In the genomic region with DNA sequence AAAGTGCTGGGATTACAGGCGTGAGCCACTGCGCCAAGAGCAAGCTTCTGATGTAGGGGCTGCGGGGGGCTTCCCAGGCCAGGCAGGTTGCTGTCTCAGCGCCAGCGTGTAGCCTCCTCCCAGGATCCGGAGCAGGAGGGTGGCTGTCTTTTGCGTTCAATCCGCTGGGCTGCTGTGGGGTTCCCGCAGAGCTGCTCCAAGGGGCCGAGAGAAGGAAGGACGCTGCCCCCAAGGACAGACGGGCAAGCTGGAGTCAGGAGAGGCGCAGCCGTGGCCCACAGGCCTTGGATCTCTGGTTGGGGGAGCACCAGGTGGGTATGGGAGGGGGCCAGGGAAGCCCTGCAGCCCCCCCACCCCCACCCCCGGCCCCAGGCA, we compare ENCODE assay signal across 11 cellular contexts. TPM values are rescaled to one million over a fixed set of nuclear protein-coding genes. Genes with fewer than 3 reads are reported as not detected.
A peak's percentile ranks its signal among the peaks of the same experiment; 100 is the strongest.
DNase-seq lines count a peak whose midpoint lies in the region; ATAC-seq and TF ChIP-seq lines count a peak whose summit lies in the region.
"Had no signal": no experiment of that assay in that cellular context is flagged by ENCODE, and none has a peak within 500 bp of the region (broad histone marks: within the 10 kb centered on the region; RNA-seq: fewer than 3 reads in every experiment).

No MANE protein-coding gene starts in this region.

- TF ChIP-seq CTCF in Peyer's patch (IDR thresholded peaks at IDR 0.05) (no peak), mesothelial cell of epicardium (IDR thresholded peaks at IDR 0.05; ENCODE audit: unreplicated experiment) (no peak), tibial artery (IDR thresholded peaks at IDR 0.05) (no peak)

- no peaks in the 10 kb centered on the region for H3K9me3 Mint-ChIP-seq in mesothelial cell of epicardium
- H3K9me3 Mint-ChIP-seq: effector memory CD8-positive, alpha-beta T cell; stimulated activated memory B cell treated with anti-CD40 and anti-IgM and Interleukin-4, amounts not matched to agents 10 μg/mL and 1 μg/mL and 100 μg/mL, for 72 hours had no signal

- no peak for ATAC-seq in HG02870 (IDR thresholded peaks at IDR 0.05; ENCODE audit: unreplicated experiment)

- H3K27me3 Mint-ChIP-seq in mesothelial cell of epicardium (ENCODE audit: low read depth), result no peaks in the 10 kb centered on the region
- H3K27me3 Mint-ChIP-seq: effector memory CD8-positive, alpha-beta T cell; stimulated activated memory B cell treated with anti-CD40 and anti-IgM and Interleukin-4, amounts not matched to agents 10 μg/mL and 1 μg/mL and 100 μg/mL, for 72 hours had no signal

- intact Hi-C loops in tibial artery (cut with DNase I; ENCODE audit: low total_unique reads), result no loop called here

- no peak overlapping the region for H3K4me3 Mint-ChIP-seq in mesothelial cell of epicardium
- H3K4me3 Mint-ChIP-seq: stimulated activated memory B cell treated with anti-CD40 and anti-IgM and Interleukin-4, amounts not matched to agents 10 μg/mL and 1 μg/mL and 100 μg/mL, for 72 hours had no signal

- peak overlapping the region; percentile 95 for H3K27ac Mint-ChIP-seq in mesothelial cell of epicardium
- H3K27ac Mint-ChIP-seq: effector memory CD8-positive, alpha-beta T cell; stimulated activated memory B cell treated with anti-CD40 and anti-IgM and Interleukin-4, amounts not matched to agents 10 μg/mL and 1 μg/mL and 100 μg/mL, for 72 hours had no signal

- H3K36me3 ChIP-seq in Peyer's patch (no peaks in the 10 kb centered on the region), ectodermal cell (ENCODE audit: control insufficient read depth, insufficient read depth, low read length) (no peaks in the 10 kb centered on the region), tibial artery (no peaks in the 10 kb centered on the region), HAP-1 (replicated peaks) (no peaks in the 10 kb centered on the region)

- H3K9me3 ChIP-seq in Peyer's patch (no peaks in the 10 kb centered on the region), ectodermal cell (ENCODE audit: control insufficient read depth, low read length) (no peaks in the 10 kb centered on the region), tibial artery (no peaks in the 10 kb centered on the region), HAP-1 (no peaks in the 10 kb centered on the region)

- no peaks in the 10 kb centered on the region for H3K27me3 ChIP-seq in Peyer's patch
- H3K27me3 ChIP-seq in ectodermal cell (ENCODE audit: control insufficient read depth, insufficient read depth, low read length, poor library complexity, severe bottlenecking), result no peaks in the 10 kb centered on the region
- no peaks in the 10 kb centered on the region for H3K27me3 ChIP-seq in tibial artery
- H3K27me3 ChIP-seq in HAP-1 (ENCODE audit: low read depth), result no peaks in the 10 kb centered on the region

- H3K27ac ChIP-seq in Peyer's patch (peak overlapping the region; percentile 72 to 91 (median 80)), ectodermal cell (ENCODE audit: insufficient read depth, low read depth, low read length, poor library complexity, severe bottlenecking) (peak overlapping the region; percentile 95), tibial artery (peak overlapping the region; percentile 91 to 100)
- H3K27ac ChIP-seq: KMS-11 had no signal

- 29 to 35% methylated on average over 15 of the region's 15 CpGs for WGBS in ectodermal cell, 2 experiments

- no peaks in the 10 kb centered on the region for H3K36me3 Mint-ChIP-seq in mesothelial cell of epicardium
- H3K36me3 Mint-ChIP-seq: stimulated activated memory B cell treated with anti-CD40 and anti-IgM and Interleukin-4, amounts not matched to agents 10 μg/mL and 1 μg/mL and 100 μg/mL, for 72 hours had no signal

- H3K4me3 ChIP-seq in Peyer's patch, result peak overlapping the region in 3 of 4 donors; percentile 18 to 35 (median 19)
- no peak overlapping the region for H3K4me3 ChIP-seq in ectodermal cell (ENCODE audit: insufficient read depth, low read depth, low read length)
- peak overlapping the region; percentile 33 to 51 for H3K4me3 ChIP-seq in tibial artery
- H3K4me3 ChIP-seq in HAP-1, result no peak overlapping the region

- H3K4me1 ChIP-seq in Peyer's patch, result peaks cover 6 to 43% (median 14%) of the 10 kb centered on the region in 4 donors
- peaks cover 48% of the 10 kb centered on the region for H3K4me1 ChIP-seq in ectodermal cell (ENCODE audit: control insufficient read depth, insufficient read depth, low read length)
- peaks cover 24 to 76% (median 72%) of the 10 kb centered on the region in 4 donors for H3K4me1 ChIP-seq in tibial artery
- H3K4me1 ChIP-seq in HAP-1, result peaks cover 14% of the 10 kb centered on the region

- in situ Hi-C loops in HAP-1 (cut with MboI; ENCODE audit: low sequenced_read_pairs), result no loop called here

- DNase-seq in Peyer's patch, result no peak
- no peak for DNase-seq in mesothelial cell of epicardium (ENCODE audit: low spot score in 2 of 2, unreplicated experiment in 2 of 2)
- no peak for DNase-seq in tibial artery
- DNase-seq in A172 (ENCODE audit: low spot score), result no peak
- no peak for DNase-seq in HAP-1 (ENCODE audit: low spot score in 2 of 2)
- DNase-seq in central memory CD4-positive, alpha-beta T cell, result no peak

- no peak for TF ChIP-seq POLR2A in Peyer's patch (IDR thresholded peaks at IDR 0.05)

- peaks cover 34% of the 10 kb centered on the region for H3K4me1 Mint-ChIP-seq in mesothelial cell of epicardium
- H3K4me1 Mint-ChIP-seq: stimulated activated memory B cell treated with anti-CD40 and anti-IgM and Interleukin-4, amounts not matched to agents 10 μg/mL and 1 μg/mL and 100 μg/mL, for 72 hours had no signal

RNA-seq across cellular contexts. Expression of a gene that starts 16.0 kb away (rescaled TPM):
- total RNA-seq in Peyer's patch, result 10 to 100 TPM; 20.1 to 41.5 (median 37.1) TPM
- 43.0 TPM for polyA plus RNA-seq in ectodermal cell (2013, experiment 1 of 4)
- 48.2 TPM for polyA plus RNA-seq in ectodermal cell (2013, experiment 2 of 4)
- 31.6 TPM for polyA plus RNA-seq in ectodermal cell (2013, experiment 3 of 4)
- 32.5 TPM for polyA plus RNA-seq in ectodermal cell (2013, experiment 4 of 4)
- 105 to 110 TPM (median 105 TPM) in 3 replicates for total RNA-seq in mesothelial cell of epicardium
- total RNA-seq in A172 (2014; rRNA removed; shearing (Covaris generic)), result 4.1 and 14.8 TPM in 2 replicates

RNA-seq across cellular contexts. Expression of a gene that starts 17.6 kb away (rescaled TPM):
- total RNA-seq in Peyer's patch (10 to 100 TPM; 16.5 to 31.2 (median 25.4) TPM), mesothelial cell of epicardium (92.2 to 100 TPM (median 94.1 TPM) in 3 replicates)
- polyA plus RNA-seq in ectodermal cell (2013, experiment 1 of 4), result 98.8 TPM
- polyA plus RNA-seq in ectodermal cell (2013, experiment 2 of 4), result 98.2 TPM
- 98.2 TPM for polyA plus RNA-seq in ectodermal cell (2013, experiment 3 of 4)
- polyA plus RNA-seq in ectodermal cell (2013, experiment 4 of 4), result 102 TPM
- 18.6 and 34.6 TPM in 2 replicates for total RNA-seq in A172 (2014; rRNA removed; shearing (Covaris generic))

Comparison
In these comparisons a context has a peak if more than half of its experiments do, and no peak if none do; other contexts are left out.
1. H3K4me3 ChIP-seq: peak in Peyer's patch (3 of 4) and tibial artery (2 of 2); none in ectodermal cell (single experiment) and HAP-1 (single experiment).
2. Peak in every context shown above with its lines, with median percentiles within 50 percentile points of each other: H3K27ac ChIP-seq.